Comparison of ENCODE assay signal across 14 cellular contexts in genomic region chr3:169243122-169243521, GRCh38.
DNase-seq lines count a peak whose midpoint lies in the region; FAIRE-seq and TF ChIP-seq lines count a peak whose summit lies in the region.
"Had no signal": no experiment of that assay in that cellular context is flagged by ENCODE, and none has a peak within 500 bp of the region (broad histone marks: within the 10 kb centered on the region; RNA-seq: fewer than 3 reads in every experiment).

No MANE protein-coding gene starts in this region.

- no peak overlapping the region for H2AFZ ChIP-seq in smooth muscle cell (ENCODE audit: low read depth)

- H3K9ac ChIP-seq in kidney (ENCODE audit: low read length in 2 of 2) = peak overlapping the region in 1 of 2 donors; percentile 72
- no peak overlapping the region for H3K9ac ChIP-seq in smooth muscle cell (ENCODE audit: low read depth)

- peaks cover 6% of the 10 kb centered on the region for H3F3A ChIP-seq in smooth muscle cell (ENCODE audit: low read depth)

- intact Hi-C loops in kidney (cut with DNase I) = no loop called here

- H3K9me3 ChIP-seq in kidney (ENCODE audit: control insufficient read depth in 1 of 2, low read length in 2 of 2) (no peaks in the 10 kb centered on the region), smooth muscle cell (replicated peaks; ENCODE audit: low read depth) (no peaks in the 10 kb centered on the region)
- H3K9me3 ChIP-seq: transverse colon had no signal

- H3K4me1 ChIP-seq in kidney (ENCODE audit: control insufficient read depth in 1 of 2, insufficient read depth in 1 of 2, low read depth in 1 of 2, low read length in 2 of 2) (peaks cover 10 to 13% of the 10 kb centered on the region in 2 donors), smooth muscle cell (ENCODE audit: low read depth) (peaks cover 59% of the 10 kb centered on the region)

- H3K27ac ChIP-seq in kidney (ENCODE audit: low read depth in 2 of 2, low read length in 2 of 2) = peak overlapping the region; percentile 64 to 82
- no peak overlapping the region for H3K27ac ChIP-seq in smooth muscle cell (ENCODE audit: low read depth)

- no peak for FAIRE-seq in kidney (lab: Jason Lieb, UNC)
- FAIRE-seq: endometrium, keratinocyte had no signal

- H3K4me3 ChIP-seq in kidney (ENCODE audit: low read length in 2 of 2) (peak overlapping the region; percentile 41 to 59), smooth muscle cell (peak overlapping the region; percentile 56)

- peak overlapping the region; percentile 90 for H3K4me2 ChIP-seq in smooth muscle cell

- no peaks in the 10 kb centered on the region for H3K27me3 ChIP-seq in smooth muscle cell (ENCODE audit: low read depth)
- H3K27me3 ChIP-seq: transverse colon had no signal

- H3K36me3 ChIP-seq in kidney (ENCODE audit: control insufficient read depth in 1 of 2, insufficient read depth in 2 of 2, low read length in 2 of 2) (no peaks in the 10 kb centered on the region), smooth muscle cell (ENCODE audit: low read depth) (no peaks in the 10 kb centered on the region)
- H3K36me3 ChIP-seq: transverse colon had no signal

- DNase-seq in DMS 273 (lab: John Stamatoyannopoulos, UW; ENCODE audit: unreplicated experiment) (peak; percentile 46), DMS 273 treated with DMSO at 0.1 percent for 48 hours (lab: John Stamatoyannopoulos, UW) (no peak), astrocyte of the hippocampus (ENCODE audit: low read depth, low spot score) (peak; percentile 11), kidney (no peak), smooth muscle cell (lab: John Stamatoyannopoulos, UW; ENCODE audit: unreplicated experiment) (no peak), NCI-H2081 (lab: John Stamatoyannopoulos, UW) (no peak), COR-L47 (lab: John Stamatoyannopoulos, UW) (no peak), KG1 (lab: John Stamatoyannopoulos, UW) (no peak)
- DNase-seq: activated CD8-positive, alpha-beta memory T cell treated with anti-CD3 and anti-CD28 coated beads for 24 hours; NK-92 treated with Interleukin-12 subunit alpha and Interleukin-12 subunit beta, amount 100 ng/mL, for 24 hours; T-cell; transverse colon had no signal

- H3K79me2 ChIP-seq in smooth muscle cell (ENCODE audit: low read depth) = no peaks in the 10 kb centered on the region

- no peaks in the 10 kb centered on the region for H4K20me1 ChIP-seq in smooth muscle cell (ENCODE audit: low read depth)

- TF ChIP-seq CTCF in kidney (IDR thresholded peaks at IDR 0.05; ENCODE audit: borderline replicate concordance, extremely low read depth, insufficient read depth) (no peak), smooth muscle cell (IDR thresholded peaks at IDR 0.05; ENCODE audit: borderline replicate concordance, insufficient read depth, poor library complexity, severe bottlenecking) (no peak)

Comparison
In these comparisons a context has a peak if more than half of its experiments do, and no peak if none do; other contexts are left out.
1. DNase-seq: peak in DMS 273 (single experiment) and astrocyte of the hippocampus (single experiment); none in DMS 273 treated with DMSO at 0.1 percent for 48 hours (single experiment), kidney (single experiment), smooth muscle cell (single experiment), NCI-H2081 (0 of 2), COR-L47 (single experiment) and KG1 (single experiment).